8 cellular contexts compared by ENCODE assay signal in genomic region chr10:3902809-3903410, GRCh38.
DNase-seq lines count a peak whose midpoint lies in the region; ATAC-seq and TF ChIP-seq lines count a peak whose summit lies in the region.

No MANE protein-coding gene starts in this region.

- intact Hi-C loops in activated naive CD4-positive, alpha-beta T cell treated with anti-CD3 and anti-CD28 coated beads for 36 hours (cut with micrococcal nuclease) = no loop called here
- intact Hi-C loops in thyroid gland (cut with DNase I) = no loop called here

- peaks cover 19% of the 10 kb centered on the region for H3K4me1 Mint-ChIP-seq in activated naive CD4-positive, alpha-beta T cell treated with anti-CD3 and anti-CD28 coated beads for 36 hours (ENCODE audit: low read depth)

- TF ChIP-seq POLR2A in thyroid gland (IDR thresholded peaks at IDR 0.05) = no peak

- H3K9me3 ChIP-seq in thyroid gland = no peaks in the 10 kb centered on the region

- ATAC-seq in activated naive CD4-positive, alpha-beta T cell treated with anti-CD3 and anti-CD28 coated beads, Interleukin-2, amount 50 U/mL, for 72 hours = no peak
- peak; percentile 33 for ATAC-seq in HG03354 (IDR thresholded peaks at IDR 0.05; ENCODE audit: poor library complexity, severe bottlenecking, unreplicated experiment)

- TF ChIP-seq CTCF in epithelial cell of proximal tubule (conservative IDR thresholded peaks at IDR 0.05; ENCODE audit: low read depth, low read length) = no peak
- no peak for TF ChIP-seq CTCF in thyroid gland (IDR thresholded peaks at IDR 0.05)

- no peak for DNase-seq in activated naive CD4-positive, alpha-beta T cell treated with anti-CD3 and anti-CD28 coated beads, Interleukin-2, amount 50 U/mL, for 72 hours (ENCODE audit: low spot score in 2 of 2)
- no peak for DNase-seq in activated naive CD4-positive, alpha-beta T cell treated with anti-CD3 and anti-CD28 coated beads for 36 hours
- DNase-seq in epithelial cell of proximal tubule (ENCODE audit: low read depth) (peak; percentile 74), thyroid gland (no peak), NCI-H446 (lab: John Stamatoyannopoulos, UW) (no peak), G401 (ENCODE audit: low spot score) (no peak), NCI-H748 (lab: John Stamatoyannopoulos, UW; ENCODE audit: unreplicated experiment) (no peak)

- peak overlapping the region; percentile 45 to 58 for H3K27ac Mint-ChIP-seq in activated naive CD4-positive, alpha-beta T cell treated with anti-CD3 and anti-CD28 coated beads, Interleukin-2, amount 50 U/mL, for 72 hours
- no peak overlapping the region for H3K27ac Mint-ChIP-seq in activated naive CD4-positive, alpha-beta T cell treated with anti-CD3 and anti-CD28 coated beads for 36 hours

- WGBS in thyroid gland, 2 donors = 96 to 98% methylated on average over 6 of the region's 6 CpGs

- peak overlapping the region in 2 of 3 donors; percentile 7 to 34 for H3K27ac ChIP-seq in thyroid gland

- no peaks in the 10 kb centered on the region for H3K27me3 Mint-ChIP-seq in activated naive CD4-positive, alpha-beta T cell treated with anti-CD3 and anti-CD28 coated beads for 36 hours (ENCODE audit: low read depth)

- no peak overlapping the region for H3K4me3 ChIP-seq in epithelial cell of proximal tubule (ENCODE audit: low read depth, low read length)
- no peak overlapping the region for H3K4me3 ChIP-seq in thyroid gland (replicated peaks in 1 of 3)

- H3K36me3 Mint-ChIP-seq in activated naive CD4-positive, alpha-beta T cell treated with anti-CD3 and anti-CD28 coated beads, Interleukin-2, amount 50 U/mL, for 72 hours = peaks cover 0 to 8% of the 10 kb centered on the region in 2 donors
- peaks cover 1% of the 10 kb centered on the region for H3K36me3 Mint-ChIP-seq in activated naive CD4-positive, alpha-beta T cell treated with anti-CD3 and anti-CD28 coated beads for 36 hours (ENCODE audit: low read depth)

- peaks cover 8 to 28% of the 10 kb centered on the region in 2 donors for H3K4me1 ChIP-seq in thyroid gland

- no peaks in the 10 kb centered on the region for H3K36me3 ChIP-seq in thyroid gland

- in situ Hi-C loops in G401 (cut with HindIII; ENCODE audit: low sequenced_read_pairs) = no loop called here

- H3K9me3 Mint-ChIP-seq in activated naive CD4-positive, alpha-beta T cell treated with anti-CD3 and anti-CD28 coated beads, Interleukin-2, amount 50 U/mL, for 72 hours = peaks cover 7 to 8% of the 10 kb centered on the region in 2 donors
- H3K9me3 Mint-ChIP-seq in activated naive CD4-positive, alpha-beta T cell treated with anti-CD3 and anti-CD28 coated beads for 36 hours = no peaks in the 10 kb centered on the region

- no peaks in the 10 kb centered on the region for H3K27me3 ChIP-seq in thyroid gland

- H3K4me3 Mint-ChIP-seq in activated naive CD4-positive, alpha-beta T cell treated with anti-CD3 and anti-CD28 coated beads for 36 hours = no peak overlapping the region

- CTCF ChIA-PET in activated naive CD4-positive, alpha-beta T cell treated with anti-CD3 and anti-CD28 coated beads for 36 hours (lab: Charles Lee) = interaction anchor here (0.6 kb wide), 1 partner anchor 72 kb away, joined by 3 read pairs; no protein-coding TSS in a partner anchor
